ENCODE assay signal across 22 cellular contexts in genomic region chr11:34030386-34030785, GRCh38. TPM values are rescaled to one million over a fixed set of nuclear protein-coding genes. Genes with fewer than 3 reads are reported as not detected.
DNase-seq lines count a peak whose midpoint lies in the region; ATAC-seq and TF ChIP-seq lines count a peak whose summit lies in the region.
"Had no signal": no experiment of that assay in that cellular context is flagged by ENCODE, and none has a peak within 500 bp of the region (broad histone marks: within the 10 kb centered on the region; RNA-seq: fewer than 3 reads in every experiment).

No MANE protein-coding gene starts in this region.

- no peaks in the 10 kb centered on the region for H3K9me3 ChIP-seq in tibial nerve
- H3K9me3 ChIP-seq: HAP-1 had no signal

- CTCF ChIA-PET in RWPE1 (lab: Yijun Ruan, JAX): interaction anchor here (0.6 kb wide), 2 partner anchors 12 to 220 kb away, joined by 3 to 6 read pairs; no protein-coding TSS in a partner anchor

- no peaks in the 10 kb centered on the region for H3K36me3 ChIP-seq in tibial nerve
- H3K36me3 ChIP-seq: HAP-1 had no signal

- no peak overlapping the region for H3K4me3 ChIP-seq in epithelial cell of esophagus (ENCODE audit: low read length)
- H3K4me3 ChIP-seq in tibial nerve: no peak overlapping the region
- H3K4me3 ChIP-seq: GM23248, HAP-1 had no signal

- H3K4me3 Mint-ChIP-seq in mesothelial cell of epicardium: no peak overlapping the region
- H3K4me3 Mint-ChIP-seq: CD14-positive monocyte had no signal

- POLR2A ChIA-PET in RWPE1 (lab: Yijun Ruan, JAX; ENCODE audit: low non-redundant PET): no interaction called here

- H3K36me3 Mint-ChIP-seq in mesothelial cell of epicardium: no peaks in the 10 kb centered on the region
- H3K36me3 Mint-ChIP-seq: CD14-positive monocyte had no signal

- peak; percentile 14 for DNase-seq in EL
- peak; percentile 76 for DNase-seq in RWPE1 (ENCODE audit: low spot score)
- peak; percentile 90 for DNase-seq in epithelial cell of esophagus (ENCODE audit: low read depth)
- DNase-seq in mesothelial cell of epicardium (ENCODE audit: low spot score in 2 of 2, unreplicated experiment in 2 of 2): no peak
- no peak for DNase-seq in tibial nerve (ENCODE audit: low spot score in 2 of 2)
- DNase-seq: 8988T, GDM1, KBM-7, NCI-H1092, NCI-H1436 treated with DMSO at 0.1 percent for 48 hours, NCI-H2029, NCI-H446, NCI-H526 treated with DMSO at 0.1 percent for 48 hours, SHP77 treated with DMSO at 0.1 percent for 48 hours had no signal

- H3K4me1 Mint-ChIP-seq in mesothelial cell of epicardium: peaks cover 10% of the 10 kb centered on the region
- H3K4me1 Mint-ChIP-seq: CD14-positive monocyte had no signal

- TF ChIP-seq CTCF in RWPE1 (conservative IDR thresholded peaks at IDR 0.05; ENCODE audit: low read depth): no peak
- TF ChIP-seq CTCF in epithelial cell of esophagus (IDR thresholded peaks at IDR 0.05; ENCODE audit: insufficient read depth, low read depth, low read length, missing control alignments): no peak
- no peak for TF ChIP-seq CTCF in mesothelial cell of epicardium (IDR thresholded peaks at IDR 0.05; ENCODE audit: unreplicated experiment)
- no peak for TF ChIP-seq CTCF in tibial nerve (IDR thresholded peaks at IDR 0.05)

- H3K4me1 ChIP-seq in tibial nerve: no peaks in the 10 kb centered on the region
- H3K4me1 ChIP-seq: HAP-1 had no signal

- TF ChIP-seq POLR2A in tibial nerve (IDR thresholded peaks at IDR 0.05): no peak

- WGBS in tibial nerve, 2 donors: 54 to 70% methylated on average over 1 of the region's 1 CpG

- H3K9me3 Mint-ChIP-seq in mesothelial cell of epicardium: peaks cover 3% of the 10 kb centered on the region

- no peaks in the 10 kb centered on the region for H3K27me3 Mint-ChIP-seq in mesothelial cell of epicardium (ENCODE audit: low read depth)

- ATAC-seq in HG02678 (IDR thresholded peaks at IDR 0.05; ENCODE audit: unreplicated experiment) (no peak), HG03342 (IDR thresholded peaks at IDR 0.05; ENCODE audit: unreplicated experiment) (no peak), HG02759 (IDR thresholded peaks at IDR 0.05; ENCODE audit: unreplicated experiment) (no peak)
- ATAC-seq: HepG2, SK-N-SH treated with all-trans-retinoic acid at 6 μM for 48 hours had no signal

- H3K27me3 ChIP-seq in tibial nerve: no peaks in the 10 kb centered on the region

- no peak for TF ChIP-seq EP300 in tibial nerve (IDR thresholded peaks at IDR 0.05)

- peak overlapping the region; percentile 81 for H3K27ac Mint-ChIP-seq in mesothelial cell of epicardium
- H3K27ac Mint-ChIP-seq: CD14-positive monocyte had no signal

- H3K27ac ChIP-seq in RWPE1 (peak overlapping the region; percentile 62), tibial nerve (no peak overlapping the region)
- H3K27ac ChIP-seq: GM23248 had no signal

RNA-seq across cellular contexts. Expression of gene CAPRIN1, which starts 21.1 kb away (rescaled TPM):
- total RNA-seq in mesothelial cell of epicardium (298 to 307 TPM (median 302 TPM) in 3 replicates), tibial nerve (100 to 1,000 TPM; 121 to 167 (median 150) TPM)

Comparison
In these comparisons a context has a peak if more than half of its experiments do, and no peak if none do; other contexts are left out.
1. DNase-seq: peak in EL (single experiment), RWPE1 (single experiment) and epithelial cell of esophagus (single experiment); none in mesothelial cell of epicardium (0 of 2) and tibial nerve (0 of 2).